16 cellular contexts compared by ENCODE assay signal in the genomic region with DNA sequence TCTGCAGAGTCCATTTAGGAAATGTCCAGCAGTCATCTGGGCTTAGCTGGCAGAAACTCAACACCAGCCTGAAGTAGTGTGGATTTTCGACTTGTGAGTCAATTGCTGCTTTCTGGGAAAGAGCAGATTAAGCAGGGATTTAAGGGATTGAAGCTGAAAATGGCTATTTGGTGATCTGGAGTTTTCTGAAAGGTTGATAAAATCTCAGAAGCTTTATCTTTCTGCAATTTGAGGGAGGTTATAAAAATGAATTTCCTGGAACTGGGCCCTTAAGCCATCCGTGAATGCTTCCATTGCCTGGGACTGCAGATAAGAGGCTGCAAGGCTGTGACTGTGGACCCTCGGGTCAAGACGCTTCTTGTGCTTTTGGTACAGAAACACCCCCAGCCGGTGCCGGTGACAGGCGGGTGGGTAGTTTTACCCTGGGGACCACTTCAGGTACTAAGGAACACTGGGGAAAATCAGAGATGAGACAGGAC.
DNase-seq lines count a peak whose midpoint lies in the region; ATAC-seq, FAIRE-seq and TF ChIP-seq lines count a peak whose summit lies in the region.
"Had no signal": no experiment of that assay in that cellular context is flagged by ENCODE, and none has a peak within 500 bp of the region (broad histone marks: within the 10 kb centered on the region; RNA-seq: fewer than 3 reads in every experiment).

No MANE protein-coding gene starts in this region.

- peaks cover 0 to 3% of the 10 kb centered on the region in 2 donors for H3K36me3 ChIP-seq in lung (ENCODE audit: control insufficient read depth in 2 of 2, insufficient read depth in 2 of 2, low read length in 2 of 2)
- H3K36me3 ChIP-seq in stomach smooth muscle (ENCODE audit: control insufficient read depth in 2 of 2, insufficient read depth in 2 of 2, low read length in 2 of 2) = peaks cover 4 to 11% of the 10 kb centered on the region in 2 donors
- H3K36me3 ChIP-seq: BLaER1 treated with 17β-estradiol and CSF1 and Interleukin-3, amounts not matched to agents 10 nM and 100 nM had no signal

- no peak overlapping the region for H3K9ac ChIP-seq in stomach smooth muscle (ENCODE audit: low read length in 2 of 2)
- H3K9ac ChIP-seq: BLaER1 treated with 17β-estradiol and CSF1 and Interleukin-3, amounts not matched to agents 10 nM and 100 nM had no signal

- DNase-seq in H54 (ENCODE audit: insufficient read length, low spot score) (no peak), astrocyte of the cerebellum (ENCODE audit: low read depth) (peak; percentile 9), lung (ENCODE audit: low spot score) (no peak), T1000 (lab: John Stamatoyannopoulos, UW) (no peak), OCI-M1 (lab: John Stamatoyannopoulos, UW) (no peak), T-helper 9 cell (no peak)
- DNase-seq in stimulated activated CD4-positive, alpha-beta T cell treated with anti-CD3 and anti-CD28 coated beads, Interleukin-15, amount 100 ng/mL, for 24 hours = no peak
- DNase-seq: activated CD4-positive, alpha-beta T cell treated with anti-CD3 and anti-CD28 coated beads, Interleukin-2, amount 50 U/mL, for 1 hour; amniotic stem cell; effector memory CD8-positive, alpha-beta T cell; hippocampal formation; NCI-H2029 treated with DMSO at 0.1 percent for 48 hours; NCI-H774 had no signal

- H3K27ac ChIP-seq in lung (ENCODE audit: low read depth in 1 of 2, low read length in 1 of 2) = peak overlapping the region; percentile 5 to 49
- H3K27ac ChIP-seq in stomach smooth muscle (ENCODE audit: low read length) = peak overlapping the region; percentile 71
- H3K27ac ChIP-seq: BLaER1 treated with 17β-estradiol and CSF1 and Interleukin-3, amounts not matched to agents 10 nM and 100 nM had no signal

- no peak for TF ChIP-seq CTCF in astrocyte of the cerebellum (IDR thresholded peaks at IDR 0.05; ENCODE audit: low read depth, low read length, missing control alignments)
- TF ChIP-seq CTCF in lung (IDR thresholded peaks at IDR 0.05; ENCODE audit: control extremely low read depth, extremely low read depth) = no peak

- H3K4me3 ChIP-seq in astrocyte of the cerebellum (ENCODE audit: low read depth, low read length) = no peak overlapping the region
- H3K4me3 ChIP-seq in lung = no peak overlapping the region
- no peak overlapping the region for H3K4me3 ChIP-seq in stomach smooth muscle (ENCODE audit: low read length in 2 of 2)
- H3K4me3 ChIP-seq: BLaER1 treated with 17β-estradiol and CSF1 and Interleukin-3, amounts not matched to agents 10 nM and 100 nM; skin epidermis had no signal

- no peak for TF ChIP-seq POLR2A in H54 (IDR thresholded peaks at IDR 0.05; ENCODE audit: low read depth, low read length)

- in situ Hi-C loops in astrocyte of the cerebellum (cut with HindIII; ENCODE audit: low sequenced_read_pairs) = no loop called here

- ATAC-seq in lung (ENCODE audit: insufficient read depth, low FRiP score) = no peak
- ATAC-seq: effector memory CD8-positive, alpha-beta T cell had no signal

- H3K9me3 ChIP-seq in lung (ENCODE audit: control insufficient read depth in 2 of 2, insufficient read depth in 1 of 2, low read length in 1 of 2) = no peaks in the 10 kb centered on the region
- H3K9me3 ChIP-seq in stomach smooth muscle (ENCODE audit: control insufficient read depth in 2 of 2, low read length in 2 of 2) = no peaks in the 10 kb centered on the region

- H3K27me3 ChIP-seq in lung (ENCODE audit: control insufficient read depth, insufficient read depth) = no peaks in the 10 kb centered on the region
- H3K27me3 ChIP-seq in stomach smooth muscle (ENCODE audit: control insufficient read depth in 1 of 2, insufficient read depth in 2 of 2, low read length in 2 of 2) = no peaks in the 10 kb centered on the region
- H3K27me3 ChIP-seq: BLaER1 treated with 17β-estradiol and CSF1 and Interleukin-3, amounts not matched to agents 10 nM and 100 nM had no signal

- FAIRE-seq in H54 (lab: Jason Lieb, UNC) = peak; percentile 88

- H3K4me1 ChIP-seq in lung (ENCODE audit: control insufficient read depth in 2 of 2, insufficient read depth in 2 of 2, low read length in 2 of 2) (peaks cover 19 to 24% of the 10 kb centered on the region in 2 donors), stomach smooth muscle (ENCODE audit: control insufficient read depth, insufficient read depth, low read length) (peaks cover 58% of the 10 kb centered on the region)

- 80% methylated on average over 7 of the region's 7 CpGs for whole genome bisulfite sequencing in lung, 2 donors
